In genomic region chr1:182611787-182612186, GRCh38 we compare ENCODE assay signal across 15 cellular contexts. TPM values are rescaled to one million over a fixed set of nuclear protein-coding genes. Genes with fewer than 3 reads are reported as not detected.
DNase-seq lines count a peak whose midpoint lies in the region; ATAC-seq and TF ChIP-seq lines count a peak whose summit lies in the region.
"Had no signal": no experiment of that assay in that cellular context is flagged by ENCODE, and none has a peak within 500 bp of the region (broad histone marks: within the 10 kb centered on the region; RNA-seq: fewer than 3 reads in every experiment).

No MANE protein-coding gene starts in this region.

- H3K27me3 Mint-ChIP-seq in brain = peaks cover 7% of the 10 kb centered on the region
- peaks cover 49% of the 10 kb centered on the region for H3K27me3 Mint-ChIP-seq in activated T-cell treated with anti-CD3 and anti-CD28 coated beads, Interleukin-2, amount 50 U/mL, for 72 hours (ENCODE audit: low read depth)

- no peak for TF ChIP-seq CTCF in brain (conservative IDR thresholded peaks at IDR 0.05)

- H3K36me3 Mint-ChIP-seq in brain = no peaks in the 10 kb centered on the region
- peaks cover 0 to 2% of the 10 kb centered on the region in 2 donors for H3K36me3 Mint-ChIP-seq in activated T-cell treated with anti-CD3 and anti-CD28 coated beads, Interleukin-2, amount 50 U/mL, for 72 hours (ENCODE audit: insufficient read depth in 2 of 2)

- DNase-seq in COLO668 (lab: John Stamatoyannopoulos, UW; ENCODE audit: unreplicated experiment) = peak; percentile 98
- DNase-seq in NCI-H1105 treated with DMSO at 0.1 percent for 48 hours (lab: John Stamatoyannopoulos, UW) = peak; percentile 92
- peak; percentile 93 for DNase-seq in NCI-H345 (lab: John Stamatoyannopoulos, UW)
- DNase-seq in GF-D8 (lab: John Stamatoyannopoulos, UW) = no peak
- DNase-seq in stimulated activated CD4-positive, alpha-beta T cell treated with anti-CD3 and anti-CD28 coated beads, Interleukin-15, amount 100 ng/mL, for 24 hours = no peak
- no peak for DNase-seq in activated CD4-positive, alpha-beta T cell treated with anti-CD3 and anti-CD28 coated beads, Interleukin-2, amount 50 U/mL, for 1 hour
- DNase-seq in activated T-cell treated with anti-CD3 and anti-CD28 coated beads, Interleukin-2, amount 50 U/mL, for 72 hours = no peak
- DNase-seq: activated CD4-positive, alpha-beta T cell treated with anti-CD3 and anti-CD28 coated beads for 4 hours; brain microvascular endothelial cell; effector memory CD8-positive, alpha-beta T cell; foreskin fibroblast; NCI-H2029; T-helper 2 cell; upper lobe of right lung had no signal

- peak overlapping the region in 4 of 5 experiments; percentile 9 to 97 (median 77) for H3K27ac Mint-ChIP-seq in brain
- H3K27ac Mint-ChIP-seq in activated T-cell treated with anti-CD3 and anti-CD28 coated beads, Interleukin-2, amount 50 U/mL, for 72 hours = no peak overlapping the region
- H3K27ac Mint-ChIP-seq: effector memory CD8-positive, alpha-beta T cell had no signal

- peaks cover 91% of the 10 kb centered on the region for H3K4me1 Mint-ChIP-seq in brain
- peaks cover 87% of the 10 kb centered on the region for H3K4me1 Mint-ChIP-seq in activated T-cell treated with anti-CD3 and anti-CD28 coated beads, Interleukin-2, amount 50 U/mL, for 72 hours (ENCODE audit: low read depth)

- no peaks in the 10 kb centered on the region for H3K9me3 Mint-ChIP-seq in brain
- H3K9me3 Mint-ChIP-seq in activated T-cell treated with anti-CD3 and anti-CD28 coated beads, Interleukin-2, amount 50 U/mL, for 72 hours = no peaks in the 10 kb centered on the region
- H3K9me3 Mint-ChIP-seq: effector memory CD8-positive, alpha-beta T cell had no signal

- no peak overlapping the region for H3K4me3 Mint-ChIP-seq in brain
- no peak overlapping the region for H3K4me3 Mint-ChIP-seq in activated T-cell treated with anti-CD3 and anti-CD28 coated beads, Interleukin-2, amount 50 U/mL, for 72 hours
- H3K4me3 Mint-ChIP-seq: effector memory CD8-positive, alpha-beta T cell had no signal

- ATAC-seq in activated T-cell treated with anti-CD3 and anti-CD28 coated beads, Interleukin-2, amount 50 U/mL, for 72 hours (replicated peaks in 1 of 2) = no peak
- ATAC-seq: effector memory CD8-positive, alpha-beta T cell; upper lobe of right lung had no signal

RNA-seq across cellular contexts. Expression of gene RGS16, which starts 7.6 kb away (rescaled TPM):
- polyA plus RNA-seq in brain (ENCODE audit: insufficient read depth, low read depth, low replicate concordance) = 58.8 TPM
- total RNA-seq in activated T-cell treated with anti-CD3 and anti-CD28 coated beads, Interleukin-2, amount 50 U/mL, for 72 hours = 10 to 100 TPM; 73.3 to 79.4 TPM

RNA-seq across cellular contexts. Expression of gene RNASEL, which starts 22.7 kb away (rescaled TPM):
- 1.4 TPM for polyA plus RNA-seq in brain (ENCODE audit: insufficient read depth, low read depth, low replicate concordance)
- total RNA-seq in activated T-cell treated with anti-CD3 and anti-CD28 coated beads, Interleukin-2, amount 50 U/mL, for 72 hours = 1 to 10 TPM; 3.6 to 3.9 TPM

Comparison
In these comparisons a context has a peak if more than half of its experiments do, and no peak if none do; other contexts are left out.
1. DNase-seq: peak in COLO668 (single experiment), NCI-H1105 treated with DMSO at 0.1 percent for 48 hours (single experiment) and NCI-H345 (single experiment); none in GF-D8 (single experiment), stimulated activated CD4-positive, alpha-beta T cell treated with anti-CD3 and anti-CD28 coated beads, Interleukin-15, amount 100 ng/mL, for 24 hours (single experiment), activated CD4-positive, alpha-beta T cell treated with anti-CD3 and anti-CD28 coated beads, Interleukin-2, amount 50 U/mL, for 1 hour (single experiment) and activated T-cell treated with anti-CD3 and anti-CD28 coated beads, Interleukin-2, amount 50 U/mL, for 72 hours (0 of 2).